ENCODE assay signal across 10 cellular contexts in the genomic region with DNA sequence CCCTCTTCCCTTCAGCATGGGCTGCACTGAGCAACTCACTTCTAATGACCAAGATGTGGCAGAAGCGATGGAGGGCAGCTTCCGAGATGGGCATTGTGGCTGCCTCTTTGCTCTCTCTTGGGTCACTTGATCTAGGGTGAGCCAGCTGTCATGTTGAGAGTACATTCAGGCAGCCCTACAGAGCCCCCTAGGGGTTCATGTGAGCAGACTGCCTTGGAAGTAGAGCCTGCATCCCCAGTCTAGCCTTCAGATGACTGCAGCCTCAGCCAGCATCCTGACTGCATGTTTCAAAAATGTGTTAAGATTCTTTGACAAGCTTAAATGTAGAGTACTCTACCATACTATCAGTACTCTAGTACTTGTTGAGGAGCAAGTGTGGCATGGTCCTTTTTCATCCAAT.
DNase-seq lines count a peak whose midpoint lies in the region; ATAC-seq and TF ChIP-seq lines count a peak whose summit lies in the region.
"Had no signal": no experiment of that assay in that cellular context is flagged by ENCODE, and none has a peak within 500 bp of the region (broad histone marks: within the 10 kb centered on the region; RNA-seq: fewer than 3 reads in every experiment).

No MANE protein-coding gene starts in this region.

- peaks cover 0 to 49% (median 23%) of the 10 kb centered on the region in 4 donors for H3K4me1 ChIP-seq in tibial nerve

- no peak overlapping the region for H3K27ac Mint-ChIP-seq in stimulated activated effector memory CD8-positive, alpha-beta T cell treated with anti-CD3 and anti-CD28 coated beads, Interleukin-12 subunit alpha, Interleukin-12 subunit beta, amount 100 ng/mL, for 72 hours
- H3K27ac Mint-ChIP-seq: memory B cell had no signal

- peaks cover 67% of the 10 kb centered on the region for H3K4me1 Mint-ChIP-seq in activated T-cell treated with anti-CD3 and anti-CD28 coated beads, Interleukin-2, amount 50 U/mL, for 4 hours (ENCODE audit: low read depth)
- peaks cover 61% of the 10 kb centered on the region for H3K4me1 Mint-ChIP-seq in stimulated activated effector memory CD8-positive, alpha-beta T cell treated with anti-CD3 and anti-CD28 coated beads, Interleukin-12 subunit alpha, Interleukin-12 subunit beta, amount 100 ng/mL, for 72 hours

- peaks cover 4% of the 10 kb centered on the region for H3K9me3 Mint-ChIP-seq in activated T-cell treated with anti-CD3 and anti-CD28 coated beads, Interleukin-2, amount 50 U/mL, for 4 hours
- no peaks in the 10 kb centered on the region for H3K9me3 Mint-ChIP-seq in stimulated activated effector memory CD8-positive, alpha-beta T cell treated with anti-CD3 and anti-CD28 coated beads, Interleukin-12 subunit alpha, Interleukin-12 subunit beta, amount 100 ng/mL, for 72 hours

- TF ChIP-seq CTCF in cardiac fibroblast (IDR thresholded peaks at IDR 0.05; ENCODE audit: low read depth, low read length) (peak; percentile 32), tibial nerve (IDR thresholded peaks at IDR 0.05) (no peak)

- H3K36me3 Mint-ChIP-seq in activated T-cell treated with anti-CD3 and anti-CD28 coated beads, Interleukin-2, amount 50 U/mL, for 4 hours (ENCODE audit: insufficient read depth): peaks cover 47% of the 10 kb centered on the region
- peaks cover 94% of the 10 kb centered on the region for H3K36me3 Mint-ChIP-seq in stimulated activated effector memory CD8-positive, alpha-beta T cell treated with anti-CD3 and anti-CD28 coated beads, Interleukin-12 subunit alpha, Interleukin-12 subunit beta, amount 100 ng/mL, for 72 hours

- WGBS in tibial nerve, 2 donors: 97 to 100% methylated on average over 2 of the region's 2 CpGs

- ATAC-seq in activated T-cell treated with anti-CD3 and anti-CD28 coated beads, Interleukin-2, amount 50 U/mL, for 4 hours: peak; percentile 55 to 70
- peak; percentile 85 for ATAC-seq in stimulated activated effector memory CD8-positive, alpha-beta T cell treated with anti-CD3 and anti-CD28 coated beads, Interleukin-12 subunit alpha, Interleukin-12 subunit beta, amount 100 ng/mL, for 72 hours

- peaks cover 0 to 10% (median 0%) of the 10 kb centered on the region in 4 donors for H3K9me3 ChIP-seq in tibial nerve

- no peak for DNase-seq in activated T-cell treated with anti-CD3 and anti-CD28 coated beads, Interleukin-2, amount 50 U/mL, for 4 hours
- DNase-seq in activated T-cell treated with anti-CD3 and anti-CD28 coated beads, Interleukin-2, amount 50 U/mL, for 1 hour: no peak
- DNase-seq in NCI-H69 (lab: John Stamatoyannopoulos, UW) (peak; percentile 26), cardiac fibroblast (ENCODE audit: low read depth in 2 of 2) (peak in 1 of 2 donors; percentile 48), tibial nerve (ENCODE audit: low spot score in 2 of 2) (no peak), DMS79 treated with DMSO at 0.1 percent for 48 hours (lab: John Stamatoyannopoulos, UW) (no peak)
- no peak for DNase-seq in stimulated activated effector memory CD8-positive, alpha-beta T cell treated with anti-CD3 and anti-CD28 coated beads, Interleukin-12 subunit alpha, Interleukin-12 subunit beta, amount 100 ng/mL, for 72 hours (ENCODE audit: low spot score in 2 of 2)
- no peak for DNase-seq in stimulated activated CD8-positive, alpha-beta memory T cell treated with anti-CD3 and anti-CD28 coated beads, Interleukin-4, amount 100 ng/mL, for 48 hours

- H3K27ac ChIP-seq in tibial nerve: no peak overlapping the region
- H3K27ac ChIP-seq: cardiac muscle cell had no signal

- H3K27me3 Mint-ChIP-seq in activated T-cell treated with anti-CD3 and anti-CD28 coated beads, Interleukin-2, amount 50 U/mL, for 4 hours (ENCODE audit: low read depth): no peaks in the 10 kb centered on the region
- H3K27me3 Mint-ChIP-seq: memory B cell had no signal

- no peak for TF ChIP-seq POLR2A in tibial nerve (IDR thresholded peaks at IDR 0.05)

- H3K27me3 ChIP-seq in tibial nerve: no peaks in the 10 kb centered on the region
- H3K27me3 ChIP-seq: cardiac muscle cell had no signal

- H3K4me3 ChIP-seq in cardiac fibroblast (replicated peaks in 1 of 2; ENCODE audit: low read depth in 2 of 2, low read length in 2 of 2) (no peak overlapping the region), tibial nerve (no peak overlapping the region)
- H3K4me3 ChIP-seq: cardiac muscle cell had no signal

- H3K4me3 Mint-ChIP-seq in activated T-cell treated with anti-CD3 and anti-CD28 coated beads, Interleukin-2, amount 50 U/mL, for 4 hours: no peak overlapping the region
- no peak overlapping the region for H3K4me3 Mint-ChIP-seq in stimulated activated effector memory CD8-positive, alpha-beta T cell treated with anti-CD3 and anti-CD28 coated beads, Interleukin-12 subunit alpha, Interleukin-12 subunit beta, amount 100 ng/mL, for 72 hours
- H3K4me3 Mint-ChIP-seq: memory B cell had no signal

- peaks cover 0 to 17% (median 5%) of the 10 kb centered on the region in 3 donors for H3K36me3 ChIP-seq in tibial nerve
- H3K36me3 ChIP-seq: cardiac muscle cell had no signal

- no peak for TF ChIP-seq EP300 in tibial nerve (IDR thresholded peaks at IDR 0.05)
